1 cellular context compared by ENCODE assay signal in genomic region chr2:85750509-85751299, GRCh38.
TF ChIP-seq lines count a peak whose summit lies in the region.

No MANE protein-coding gene starts in this region.

TF ChIP-seq in K562, 482 proteins besides CTCF, POLR2A, EP300 and RAD21 (continued from another document and continues in another):
- TF ChIP-seq AFF1 (IDR thresholded peaks at IDR 0.05; ENCODE audit: low read depth in 1 of 2, partially characterized antibody in 2 of 2) (no peak), SMC3 (conservative IDR thresholded peaks at IDR 0.05; ENCODE audit: insufficient read depth, low read depth, low read length) (peak; percentile 79), TCFL5 (CRISPR knock-in tag; conservative IDR thresholded peaks at IDR 0.05) (no peak), ZNF12 (CRISPR knock-in tag; IDR thresholded peaks at IDR 0.05) (no peak), ZKSCAN3 (CRISPR knock-in tag; IDR thresholded peaks at IDR 0.05) (no peak), HEY1 (CRISPR knock-in tag; IDR thresholded peaks at IDR 0.05; ENCODE audit: borderline replicate concordance) (no peak), HDAC3 (IDR thresholded peaks at IDR 0.05; ENCODE audit: borderline replicate concordance, partially characterized antibody) (no peak), ZBTB49 (CRISPR knock-in tag; IDR thresholded peaks at IDR 0.05; ENCODE audit: borderline replicate concordance) (no peak), XRCC5 (IDR thresholded peaks at IDR 0.05; ENCODE audit: low read depth, low read length) (0 out of 2 replicates have a peak, but pooled peaks have one; percentile 44), PHTF2 (CRISPR knock-in tag; IDR thresholded peaks at IDR 0.05) (no peak), ETV5 (CRISPR knock-in tag; IDR thresholded peaks at IDR 0.05; ENCODE audit: low read depth) (no peak), MNT (conservative IDR thresholded peaks at IDR 0.05) (no peak), STAG1 (CRISPR knock-in tag; IDR thresholded peaks at IDR 0.05; ENCODE audit: borderline replicate concordance) (peak; percentile 51; the same call in 1 of the 2 replicates), ZNF24 (IDR thresholded peaks at IDR 0.05) (0 out of 2 replicates have a peak, but pooled peaks have one; percentile 19), DDX20 (tag; IDR thresholded peaks at IDR 0.05; ENCODE audit: low read depth) (no peak), GABPB1 (CRISPR knock-in tag; IDR thresholded peaks at IDR 0.05) (no peak), ZBTB43 (CRISPR knock-in tag; IDR thresholded peaks at IDR 0.05) (no peak), DMBX1 (CRISPR knock-in tag; IDR thresholded peaks at IDR 0.05; ENCODE audit: borderline replicate concordance) (no peak), NCOA6 (IDR thresholded peaks at IDR 0.05) (no peak), GATAD2A (IDR thresholded peaks at IDR 0.05) (no peak), TGIF2 (CRISPR knock-in tag; IDR thresholded peaks at IDR 0.05) (no peak), ZBTB5 (IDR thresholded peaks at IDR 0.05) (no peak), ZFP1 (CRISPR knock-in tag; IDR thresholded peaks at IDR 0.05) (no peak), HMG20A (CRISPR knock-in tag; conservative IDR thresholded peaks at IDR 0.05) (no peak), NFE2 (IDR thresholded peaks at IDR 0.05; ENCODE audit: low read depth) (0 out of 2 replicates have a peak, but pooled peaks have one; percentile 4), ZNF197 (CRISPR knock-in tag; IDR thresholded peaks at IDR 0.05; ENCODE audit: low read depth) (no peak), ZNF143 (CRISPR knock-in tag; IDR thresholded peaks at IDR 0.05) (no peak), NCOR1 (IDR thresholded peaks at IDR 0.05) (no peak), BDP1 (IDR thresholded peaks at IDR 0.05; ENCODE audit: insufficient read depth, insufficient read length) (no peak), BHLHE40 (IDR thresholded peaks at IDR 0.05; ENCODE audit: low read length) (0 out of 2 replicates have a peak, but pooled peaks have one; percentile 9), ZNF592 (IDR thresholded peaks at IDR 0.05) (no peak), ATF1 (CRISPR knock-in tag; IDR thresholded peaks at IDR 0.05) (no peak), ATF1 (tag; IDR thresholded peaks at IDR 0.05) (no peak), FOXJ2 (tag; IDR thresholded peaks at IDR 0.05) (no peak), THAP12 (CRISPR knock-in tag; IDR thresholded peaks at IDR 0.05) (no peak), BRD4 (IDR thresholded peaks at IDR 0.05) (no peak), AFF4 (CRISPR knock-in tag; IDR thresholded peaks at IDR 0.05) (no peak), SETDB1 (IDR thresholded peaks at IDR 0.05; ENCODE audit: low read length) (no peak)
